Comparison of ENCODE assay signal across 7 cellular contexts in the genomic region with DNA sequence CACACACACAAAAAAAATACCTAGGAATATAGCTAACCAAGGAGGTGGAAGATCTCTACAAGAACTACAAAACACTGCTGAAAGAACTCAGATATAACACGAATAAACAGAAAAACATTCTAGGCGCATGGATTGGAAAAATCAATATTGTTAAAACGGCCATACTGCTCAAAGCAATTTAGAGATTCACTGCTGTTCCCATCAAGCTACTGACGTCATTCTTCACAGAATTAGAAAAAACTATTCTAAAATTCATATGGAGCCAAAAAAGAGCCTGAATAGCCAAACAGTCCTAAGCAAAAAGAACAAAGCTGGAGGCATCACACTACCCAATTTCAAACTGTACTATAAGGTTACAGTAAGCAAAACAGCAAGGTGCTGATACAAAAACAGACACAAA.
"Had no signal": no experiment of that assay in that cellular context is flagged by ENCODE, and none has a peak within 500 bp of the region (broad histone marks: within the 10 kb centered on the region; RNA-seq: fewer than 3 reads in every experiment).

No MANE protein-coding gene starts in this region.

- H3K4me3 ChIP-seq: K562 had no signal

- ATAC-seq: K562 had no signal

- DNase-seq: IMR-90, KBM-7, KG1 had no signal

- H3K4me2 ChIP-seq: KMS-11 had no signal

- H3K9ac ChIP-seq: KMS-11 had no signal

- H3K27ac ChIP-seq: HL-60, KMS-11 had no signal

- FAIRE-seq: HTR-8/SVneo, K562 had no signal
